8 cellular contexts compared by ENCODE assay signal in genomic region chr18:77207540-77207939, GRCh38. TPM values are rescaled to one million over a fixed set of nuclear protein-coding genes. Genes with fewer than 3 reads are reported as not detected.
DNase-seq lines count a peak whose midpoint lies in the region; ATAC-seq and TF ChIP-seq lines count a peak whose summit lies in the region.

No MANE protein-coding gene starts in this region.

- BruUV-seq in PC-3 (replicated peaks; lab: Mats Ljungman, UMichigan): no TSS peak

- H3K27ac Mint-ChIP-seq in activated T-helper 2 cell treated with anti-CD3 and anti-CD28 coated beads, Interferon-gamma antibody, Interleukin-2, Interleukin-4, amounts not matched to agents 10 μg/mL and 5 μg/mL and 100 μg/mL, durations not matched to agents 14 hours and 24 hours and 36 hours: peak overlapping the region; percentile 42

- no peak overlapping the region for H3K4me2 ChIP-seq in PC-3 (ENCODE audit: low read length)

- no peaks in the 10 kb centered on the region for H3F3A ChIP-seq in PC-3 (ENCODE audit: low read length, unreplicated experiment)

- no peak overlapping the region for H2AFZ ChIP-seq in PC-3 (ENCODE audit: low read length)

- no peaks in the 10 kb centered on the region for H3K27me3 Mint-ChIP-seq in activated T-helper 2 cell treated with anti-CD3 and anti-CD28 coated beads, Interferon-gamma antibody, Interleukin-2, Interleukin-4, amounts not matched to agents 10 μg/mL and 5 μg/mL and 100 μg/mL, durations not matched to agents 14 hours and 24 hours and 36 hours (ENCODE audit: low read depth)

- WGBS in prostate gland: 34% methylated on average over 10 of the region's 10 CpGs

- no peak overlapping the region for H3K9ac ChIP-seq in PC-3 (ENCODE audit: low read length)

- peaks cover 39% of the 10 kb centered on the region for H3K4me1 Mint-ChIP-seq in activated T-helper 2 cell treated with anti-CD3 and anti-CD28 coated beads, Interferon-gamma antibody, Interleukin-2, Interleukin-4, amounts not matched to agents 10 μg/mL and 5 μg/mL and 100 μg/mL, durations not matched to agents 14 hours and 24 hours and 36 hours (ENCODE audit: low read depth)

- H3K9me3 Mint-ChIP-seq in activated T-helper 2 cell treated with anti-CD3 and anti-CD28 coated beads, Interferon-gamma antibody, Interleukin-2, Interleukin-4, amounts not matched to agents 10 μg/mL and 5 μg/mL and 100 μg/mL, durations not matched to agents 14 hours and 24 hours and 36 hours: no peaks in the 10 kb centered on the region

- H4K20me1 ChIP-seq in PC-3 (ENCODE audit: low read length): no peaks in the 10 kb centered on the region

- TF ChIP-seq CTCF in PC-3 (conservative IDR thresholded peaks at IDR 0.05; ENCODE audit: low read depth, low read length) (peak; percentile 64), prostate gland (IDR thresholded peaks at IDR 0.05) (peak in 3 of 4 experiments; percentile 16 to 40 (median 20))

- H3K36me3 ChIP-seq in PC-3 (ENCODE audit: low read depth, low read length): no peaks in the 10 kb centered on the region
- no peaks in the 10 kb centered on the region for H3K36me3 ChIP-seq in prostate gland

- CTCF ChIA-PET in PC-3 (lab: Charles Lee): no interaction called here

- no peaks in the 10 kb centered on the region for H3K79me2 ChIP-seq in PC-3 (ENCODE audit: low read length)

- intact Hi-C loops in PC-3 (cut with micrococcal nuclease): no loop called here
- intact Hi-C loops in activated T-helper 2 cell treated with anti-CD3 and anti-CD28 coated beads, Interferon-gamma antibody, Interleukin-2, Interleukin-4, amounts not matched to agents 10 μg/mL and 5 μg/mL and 100 μg/mL, durations not matched to agents 14 hours and 24 hours and 36 hours (cut with micrococcal nuclease): loop anchor here (5.0 kb wide), 1 partner anchor 140 kb away; no protein-coding TSS in a partner anchor
- intact Hi-C loops in prostate gland (cut with DNase I): loop anchor here (5.0 kb wide), 1 partner anchor 150 kb away; no protein-coding TSS in a partner anchor

- no peaks in the 10 kb centered on the region for H3K9me2 ChIP-seq in PC-3 (replicated peaks; ENCODE audit: low read length)

- H3K9me3 ChIP-seq in PC-3 (ENCODE audit: low read length) (no peaks in the 10 kb centered on the region), prostate gland (no peaks in the 10 kb centered on the region)

- no peak for TF ChIP-seq POLR2A in prostate gland (IDR thresholded peaks at IDR 0.05)

- H3K36me3 Mint-ChIP-seq in activated T-helper 2 cell treated with anti-CD3 and anti-CD28 coated beads, Interferon-gamma antibody, Interleukin-2, Interleukin-4, amounts not matched to agents 10 μg/mL and 5 μg/mL and 100 μg/mL, durations not matched to agents 14 hours and 24 hours and 36 hours (ENCODE audit: low read depth): no peaks in the 10 kb centered on the region

- DNase-seq in NCI-H2196 (lab: John Stamatoyannopoulos, UW; ENCODE audit: unreplicated experiment) (peak; percentile 7), NCI-H2196 treated with DMSO at 0.1 percent for 48 hours (lab: John Stamatoyannopoulos, UW; ENCODE audit: unreplicated experiment) (no peak), PC-3 (peak; percentile 47), globus pallidus (ENCODE audit: low spot score) (peak; percentile 48), prostate gland (ENCODE audit: low spot score) (no peak), ecto neural progenitor cell (ENCODE audit: low spot score) (no peak)
- DNase-seq in activated T-helper 2 cell treated with anti-CD3 and anti-CD28 coated beads, Interferon-gamma antibody, Interleukin-2, Interleukin-4, amounts not matched to agents 10 μg/mL and 5 μg/mL and 100 μg/mL, durations not matched to agents 14 hours and 24 hours and 36 hours (ENCODE audit: low spot score): no peak

- ATAC-seq in HG03103 (IDR thresholded peaks at IDR 0.05; ENCODE audit: low read depth, unreplicated experiment) (peak; percentile 40), PC-3 (no peak)

- peak overlapping the region; percentile 39 for H3K4me3 Mint-ChIP-seq in activated T-helper 2 cell treated with anti-CD3 and anti-CD28 coated beads, Interferon-gamma antibody, Interleukin-2, Interleukin-4, amounts not matched to agents 10 μg/mL and 5 μg/mL and 100 μg/mL, durations not matched to agents 14 hours and 24 hours and 36 hours (ENCODE audit: low read depth)

- H3K4me3 ChIP-seq in PC-3 (ENCODE audit: low read length): no peak overlapping the region
- no peak overlapping the region for H3K4me3 ChIP-seq in prostate gland

- H3K4me1 ChIP-seq in PC-3 (ENCODE audit: insufficient read depth, low read length): peaks cover 19% of the 10 kb centered on the region
- peaks cover 2% of the 10 kb centered on the region for H3K4me1 ChIP-seq in prostate gland (replicated peaks)

- H3K27me3 ChIP-seq in PC-3 (ENCODE audit: low read length) (no peaks in the 10 kb centered on the region), prostate gland (replicated peaks; ENCODE audit: insufficient read depth) (no peaks in the 10 kb centered on the region)

- POLR2A ChIA-PET in PC-3 (lab: Charles Lee; ENCODE audit: unreplicated experiment): no interaction called here

- no peak overlapping the region for H3K27ac ChIP-seq in PC-3 (ENCODE audit: low read length)
- peak overlapping the region in 1 of 2 donors; percentile 10 for H3K27ac ChIP-seq in prostate gland

RNA-seq across cellular contexts. Expression of gene GALR1, which starts 42.1 kb away (rescaled TPM):
- total RNA-seq in PC-3 (2014; rRNA removed) (not detected in 2 replicates), prostate gland (under 1 TPM; 0.14 to 0.34 TPM)
- total RNA-seq in activated T-helper 2 cell treated with anti-CD3 and anti-CD28 coated beads, Interferon-gamma antibody, Interleukin-2, Interleukin-4, amounts not matched to agents 10 μg/mL and 5 μg/mL and 100 μg/mL, durations not matched to agents 14 hours and 24 hours and 36 hours: not detected in 2 replicates

Comparison
In these comparisons a context has a peak if more than half of its experiments do, and no peak if none do; other contexts are left out.
1. DNase-seq: peak in NCI-H2196 (single experiment), PC-3 (single experiment) and globus pallidus (single experiment); none in NCI-H2196 treated with DMSO at 0.1 percent for 48 hours (single experiment), activated T-helper 2 cell treated with anti-CD3 and anti-CD28 coated beads, Interferon-gamma antibody, Interleukin-2, Interleukin-4, amounts not matched to agents 10 μg/mL and 5 μg/mL and 100 μg/mL, durations not matched to agents 14 hours and 24 hours and 36 hours (single experiment), prostate gland (single experiment) and ecto neural progenitor cell (single experiment).